1 cellular context compared by ENCODE assay signal in the genomic region with DNA sequence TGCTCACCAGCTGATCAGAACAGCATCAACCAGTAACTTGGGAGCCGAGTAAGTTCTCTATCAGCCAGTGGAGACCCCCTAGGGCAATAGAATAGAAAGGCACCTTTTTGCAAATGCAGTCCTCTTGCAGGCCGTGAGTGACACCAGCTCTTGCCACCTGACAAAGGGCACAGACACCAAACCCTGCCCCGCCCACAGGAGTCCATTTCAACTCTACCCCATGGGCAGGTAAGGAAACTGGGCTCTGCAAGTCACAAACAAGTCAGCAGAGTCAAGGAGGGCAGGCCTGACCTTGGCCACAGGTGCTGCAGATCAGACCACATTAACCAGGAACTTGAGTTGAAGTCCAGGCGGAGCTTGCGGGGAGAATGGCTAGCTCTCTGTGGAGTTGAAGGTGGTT.
TF ChIP-seq lines count a peak whose summit lies in the region.

No MANE protein-coding gene starts in this region.

TF ChIP-seq in GM23338, 12 proteins besides CTCF, POLR2A, EP300 and RAD21 (continued from another document):
- TF ChIP-seq, protein P1, sequence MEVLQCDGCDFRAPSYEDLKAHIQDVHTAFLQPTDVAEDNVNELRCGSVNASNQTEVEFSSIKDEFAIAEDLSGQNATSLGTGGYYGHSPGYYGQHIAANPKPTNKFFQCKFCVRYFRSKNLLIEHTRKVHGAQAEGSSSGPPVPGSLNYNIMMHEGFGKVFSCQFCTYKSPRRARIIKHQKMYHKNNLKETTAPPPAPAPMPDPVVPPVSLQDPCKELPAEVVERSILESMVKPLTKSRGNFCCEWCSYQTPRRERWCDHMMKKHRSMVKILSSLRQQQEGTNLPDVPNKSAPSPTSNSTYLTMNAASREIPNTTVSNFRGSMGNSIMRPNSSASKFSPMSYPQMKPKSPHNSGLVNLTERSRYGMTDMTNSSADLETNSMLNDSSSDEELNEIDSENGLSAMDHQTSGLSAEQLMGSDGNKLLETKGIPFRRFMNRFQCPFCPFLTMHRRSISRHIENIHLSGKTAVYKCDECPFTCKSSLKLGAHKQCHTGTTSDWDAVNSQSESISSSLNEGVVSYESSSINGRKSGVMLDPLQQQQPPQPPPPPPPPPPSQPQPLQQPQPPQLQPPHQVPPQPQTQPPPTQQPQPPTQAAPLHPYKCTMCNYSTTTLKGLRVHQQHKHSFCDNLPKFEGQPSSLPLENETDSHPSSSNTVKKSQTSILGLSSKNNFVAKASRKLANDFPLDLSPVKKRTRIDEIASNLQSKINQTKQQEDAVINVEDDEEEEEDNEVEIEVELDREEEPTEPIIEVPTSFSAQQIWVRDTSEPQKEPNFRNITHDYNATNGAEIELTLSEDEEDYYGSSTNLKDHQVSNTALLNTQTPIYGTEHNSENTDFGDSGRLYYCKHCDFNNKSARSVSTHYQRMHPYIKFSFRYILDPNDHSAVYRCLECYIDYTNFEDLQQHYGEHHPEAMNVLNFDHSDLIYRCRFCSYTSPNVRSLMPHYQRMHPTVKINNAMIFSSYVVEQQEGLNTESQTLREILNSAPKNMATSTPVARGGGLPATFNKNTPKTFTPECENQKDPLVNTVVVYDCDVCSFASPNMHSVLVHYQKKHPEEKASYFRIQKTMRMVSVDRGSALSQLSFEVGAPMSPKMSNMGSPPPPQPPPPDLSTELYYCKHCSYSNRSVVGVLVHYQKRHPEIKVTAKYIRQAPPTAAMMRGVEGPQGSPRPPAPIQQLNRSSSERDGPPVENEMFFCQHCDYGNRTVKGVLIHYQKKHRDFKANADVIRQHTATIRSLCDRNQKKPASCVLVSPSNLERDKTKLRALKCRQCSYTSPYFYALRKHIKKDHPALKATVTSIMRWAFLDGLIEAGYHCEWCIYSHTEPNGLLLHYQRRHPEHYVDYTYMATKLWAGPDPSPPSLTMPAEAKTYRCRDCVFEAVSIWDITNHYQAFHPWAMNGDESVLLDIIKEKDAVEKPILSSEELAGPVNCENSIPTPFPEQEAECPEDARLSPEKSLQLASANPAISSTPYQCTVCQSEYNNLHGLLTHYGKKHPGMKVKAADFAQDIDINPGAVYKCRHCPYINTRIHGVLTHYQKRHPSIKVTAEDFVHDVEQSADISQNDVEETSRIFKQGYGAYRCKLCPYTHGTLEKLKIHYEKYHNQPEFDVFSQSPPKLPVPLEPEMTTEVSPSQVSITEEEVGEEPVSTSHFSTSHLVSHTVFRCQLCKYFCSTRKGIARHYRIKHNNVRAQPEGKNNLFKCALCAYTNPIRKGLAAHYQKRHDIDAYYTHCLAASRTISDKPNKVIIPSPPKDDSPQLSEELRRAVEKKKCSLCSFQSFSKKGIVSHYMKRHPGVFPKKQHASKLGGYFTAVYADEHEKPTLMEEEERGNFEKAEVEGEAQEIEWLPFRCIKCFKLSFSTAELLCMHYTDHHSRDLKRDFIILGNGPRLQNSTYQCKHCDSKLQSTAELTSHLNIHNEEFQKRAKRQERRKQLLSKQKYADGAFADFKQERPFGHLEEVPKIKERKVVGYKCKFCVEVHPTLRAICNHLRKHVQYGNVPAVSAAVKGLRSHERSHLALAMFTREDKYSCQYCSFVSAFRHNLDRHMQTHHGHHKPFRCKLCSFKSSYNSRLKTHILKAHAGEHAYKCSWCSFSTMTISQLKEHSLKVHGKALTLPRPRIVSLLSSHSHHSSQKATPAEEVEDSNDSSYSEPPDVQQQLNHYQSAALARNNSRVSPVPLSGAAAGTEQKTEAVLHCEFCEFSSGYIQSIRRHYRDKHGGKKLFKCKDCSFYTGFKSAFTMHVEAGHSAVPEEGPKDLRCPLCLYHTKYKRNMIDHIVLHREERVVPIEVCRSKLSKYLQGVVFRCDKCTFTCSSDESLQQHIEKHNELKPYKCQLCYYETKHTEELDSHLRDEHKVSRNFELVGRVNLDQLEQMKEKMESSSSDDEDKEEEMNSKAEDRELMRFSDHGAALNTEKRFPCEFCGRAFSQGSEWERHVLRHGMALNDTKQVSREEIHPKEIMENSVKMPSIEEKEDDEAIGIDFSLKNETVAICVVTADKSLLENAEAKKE (CRISPR knock-in tag; IDR thresholded peaks at IDR 0.05): no peak
- no peak for TF ChIP-seq ZNF331 (CRISPR knock-in tag; IDR thresholded peaks at IDR 0.05; ENCODE audit: low read depth)
TF ChIP-seq in GM23338: peak in this region for 0.
